In the genomic region with DNA sequence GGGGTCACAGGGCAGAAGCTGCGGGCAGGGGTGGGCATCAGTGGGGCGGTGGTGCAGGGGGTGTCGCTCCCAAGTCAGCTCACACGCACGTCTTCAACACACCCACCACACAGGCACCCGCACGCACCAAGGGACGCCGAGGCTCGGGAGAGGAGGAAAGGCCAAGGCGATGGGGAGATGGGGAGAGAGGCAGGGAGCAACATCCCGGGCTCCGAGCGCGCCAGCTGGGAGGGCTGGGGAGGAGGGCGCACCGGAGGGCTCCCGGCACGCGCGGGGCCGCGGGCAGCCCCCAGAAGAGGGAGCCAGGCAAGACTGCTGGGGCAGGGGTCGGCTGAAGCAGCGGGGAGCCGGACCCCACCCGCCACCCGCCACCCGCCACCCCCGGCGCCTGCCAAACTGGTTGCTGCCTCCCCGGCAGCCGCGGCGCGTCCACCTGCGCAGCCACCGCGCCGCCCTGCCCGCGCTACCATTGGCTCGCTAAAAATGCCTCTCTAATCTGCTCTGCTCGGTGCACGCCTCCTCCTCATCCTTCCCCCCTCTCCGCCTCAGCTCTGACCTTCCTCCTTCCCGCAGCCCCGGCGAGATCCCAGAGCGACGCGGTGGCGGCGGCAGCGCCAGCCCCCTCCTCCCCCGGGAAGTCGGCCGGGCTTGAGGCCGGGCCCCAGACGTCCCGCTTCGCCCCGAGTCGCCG, we compare ENCODE assay signal across 8 cellular contexts. TPM values are rescaled to one million over a fixed set of nuclear protein-coding genes. Genes with fewer than 3 reads are reported as not detected.
DNase-seq lines count a peak whose midpoint lies in the region; ATAC-seq, FAIRE-seq and TF ChIP-seq lines count a peak whose summit lies in the region.

A gene with protein sequence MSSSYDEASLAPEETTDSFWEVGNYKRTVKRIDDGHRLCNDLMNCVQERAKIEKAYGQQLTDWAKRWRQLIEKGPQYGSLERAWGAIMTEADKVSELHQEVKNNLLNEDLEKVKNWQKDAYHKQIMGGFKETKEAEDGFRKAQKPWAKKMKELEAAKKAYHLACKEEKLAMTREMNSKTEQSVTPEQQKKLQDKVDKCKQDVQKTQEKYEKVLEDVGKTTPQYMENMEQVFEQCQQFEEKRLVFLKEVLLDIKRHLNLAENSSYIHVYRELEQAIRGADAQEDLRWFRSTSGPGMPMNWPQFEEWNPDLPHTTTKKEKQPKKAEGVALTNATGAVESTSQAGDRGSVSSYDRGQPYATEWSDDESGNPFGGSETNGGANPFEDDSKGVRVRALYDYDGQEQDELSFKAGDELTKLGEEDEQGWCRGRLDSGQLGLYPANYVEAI (plus strand): TSS at position 526 of the 691 bp plus-strand sequence. CDS start 60,230 bp downstream, outside the sequence.

- H3K79me1 ChIP-seq in mesendoderm (ENCODE audit: low read length), result no peaks in the 10 kb centered on the region

- no peak within 1 kb of the TSS for H4K5ac ChIP-seq in mesendoderm (ENCODE audit: low read length)

- WGBS in mesendoderm (ENCODE audit: extremely low coverage, insufficient coverage, low lambda C conversion rate), result no CpG with 5 or more reads among the region's 65 CpGs

- no peak within 1 kb of the TSS for H3K23ac ChIP-seq in mesendoderm (ENCODE audit: low read length)

- H3K4me3 ChIP-seq in mesendoderm (ENCODE audit: low read length), result peak within 1 kb of the TSS; percentile 10

- H3K18ac ChIP-seq in mesendoderm (ENCODE audit: low read length), result no peak within 1 kb of the TSS

- H3K4ac ChIP-seq in mesendoderm (ENCODE audit: low read depth, low read length), result no peak within 1 kb of the TSS

- no peaks in the 10 kb centered on the region for H3K79me2 ChIP-seq in mesendoderm (ENCODE audit: control insufficient read depth, insufficient read depth, low read length)

- no peak within 1 kb of the TSS for H3K27ac ChIP-seq in mesendoderm (ENCODE audit: low read depth, low read length)

- no peak within 1 kb of the TSS for H4K8ac ChIP-seq in mesendoderm (ENCODE audit: low read depth, low read length)

- H2BK120ac ChIP-seq in mesendoderm (ENCODE audit: low read depth, low read length), result no peak within 1 kb of the TSS

- DNase-seq in activated CD4-positive, CD25-positive, alpha-beta regulatory T cell (lab: John Stamatoyannopoulos, UW), result no peak
- DNase-seq in NCI-H748 (lab: John Stamatoyannopoulos, UW; ENCODE audit: unreplicated experiment) (peak; percentile 79), cerebellum (ENCODE audit: low spot score) (peak; percentile 96), mesendoderm (peak; percentile 70), H54 (ENCODE audit: insufficient read length, low spot score) (no peak)

- no peak for TF ChIP-seq POLR2A in H54 (IDR thresholded peaks at IDR 0.05; ENCODE audit: low read depth, low read length)

- H2BK15ac ChIP-seq in mesendoderm (replicated peaks; ENCODE audit: low read depth), result no peak within 1 kb of the TSS

- H3K9ac ChIP-seq in mesendoderm (ENCODE audit: low read length), result peak within 1 kb of the TSS; percentile 52

- FAIRE-seq in H54 (lab: Jason Lieb, UNC), result no peak

- no peaks in the 10 kb centered on the region for H3K36me3 ChIP-seq in mesendoderm (ENCODE audit: control insufficient read depth, insufficient read depth, low read length)

- peak within 1 kb of the TSS; percentile 45 for H3K4me2 ChIP-seq in mesendoderm (ENCODE audit: low read length)

- no peaks in the 10 kb centered on the region for H3K4me1 ChIP-seq in mesendoderm (ENCODE audit: control insufficient read depth, low read depth, low read length)

- H2AK5ac ChIP-seq in mesendoderm (ENCODE audit: low read length), result no peak within 1 kb of the TSS

- H3K56ac ChIP-seq in mesendoderm (ENCODE audit: low read length), result peak within 1 kb of the TSS; percentile 58

- no peak within 1 kb of the TSS for H2BK5ac ChIP-seq in mesendoderm (ENCODE audit: low read length)

- ATAC-seq in activated CD4-positive, CD25-positive, alpha-beta regulatory T cell treated with anti-CD3 and anti-CD28 coated beads, Interleukin-2, amount 50 U/mL, for 24 hours, result peak; percentile 64 to 65
- ATAC-seq in HG02763 (IDR thresholded peaks at IDR 0.05; ENCODE audit: unreplicated experiment) (no peak), GM18909 (IDR thresholded peaks at IDR 0.05; ENCODE audit: poor library complexity, unreplicated experiment) (no peak)

- no peaks in the 10 kb centered on the region for H3K27me3 ChIP-seq in mesendoderm (ENCODE audit: insufficient read depth, low read length, poor library complexity)

RNA-seq across cellular contexts. Expression of the gene that starts here (rescaled TPM):
- 4.3 TPM for total RNA-seq in cerebellum
- polyA plus RNA-seq in mesendoderm (2013, experiment 1 of 2), result 4.6 TPM
- polyA plus RNA-seq in mesendoderm (2013, experiment 2 of 2), result 4.7 TPM

Comparison
In these comparisons a context has a peak if more than half of its experiments do, and no peak if none do; other contexts are left out.
1. ATAC-seq: peak in activated CD4-positive, CD25-positive, alpha-beta regulatory T cell treated with anti-CD3 and anti-CD28 coated beads, Interleukin-2, amount 50 U/mL, for 24 hours (2 of 2); none in HG02763 (single experiment) and GM18909 (single experiment).
2. DNase-seq: peak in NCI-H748 (single experiment), cerebellum (single experiment) and mesendoderm (single experiment); none in activated CD4-positive, CD25-positive, alpha-beta regulatory T cell (0 of 4) and H54 (single experiment).